Comparison of ENCODE assay signal across 29 cellular contexts in the genomic region with DNA sequence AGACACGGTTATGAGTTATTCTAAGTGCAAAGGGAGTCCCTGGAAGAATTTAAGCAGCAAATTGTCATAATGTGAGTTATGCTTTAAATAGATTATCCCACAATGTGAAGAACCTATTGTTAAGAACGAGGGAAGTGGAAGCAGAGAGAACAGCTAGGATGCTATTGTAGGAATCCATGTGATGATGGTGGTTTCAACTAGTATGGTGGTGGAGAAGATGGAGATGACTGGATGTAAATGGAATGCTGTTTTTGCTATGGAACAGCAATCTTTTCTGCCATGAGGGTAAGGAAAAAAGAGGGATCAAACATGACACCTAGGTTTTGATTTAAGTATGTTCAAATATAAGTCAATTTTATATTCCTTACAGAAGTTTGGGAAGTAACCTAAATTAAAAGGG.
DNase-seq lines count a peak whose midpoint lies in the region; ATAC-seq lines count a peak whose summit lies in the region.
"Had no signal": no experiment of that assay in that cellular context is flagged by ENCODE, and none has a peak within 500 bp of the region (broad histone marks: within the 10 kb centered on the region; RNA-seq: fewer than 3 reads in every experiment).

No MANE protein-coding gene starts in this region.

- no peaks in the 10 kb centered on the region for H3K4me1 ChIP-seq in trophoblast cell (ENCODE audit: control insufficient read depth in 1 of 2, insufficient read depth in 2 of 2, low read length in 2 of 2)
- H3K4me1 ChIP-seq: A549; BE2C; BLaER1; BLaER1 treated with 17β-estradiol and CSF1 and Interleukin-3, amounts not matched to agents 10 nM and 100 nM; Caco-2 had no signal

- H3K4me3 ChIP-seq in trophoblast cell (ENCODE audit: low read depth, low read length), result no peak overlapping the region
- H3K4me3 ChIP-seq: A549; BLaER1; BLaER1 treated with 17β-estradiol and CSF1 and Interleukin-3, amounts not matched to agents 10 nM and 100 nM had no signal

- DNase-seq in foreskin melanocyte, result peak; percentile 51
- peak; percentile 8 to 68 for DNase-seq in trophoblast cell
- no peak for DNase-seq in retina
- DNase-seq: 8988T; ACHN; AML-193; BE2C; C1 segment of cervical spinal cord; Caco-2; Calu3; CD4-positive, alpha-beta memory T cell; CD4-positive, alpha-beta T cell; CD4-positive, CD25-positive, alpha-beta regulatory T cell; CD8-positive, alpha-beta memory T cell; CD8-positive, alpha-beta T cell; COR-L47; DMS 273 treated with DMSO at 0.1 percent for 48 hours; DMS153; DMS53; DMS79; DMS79 treated with DMSO at 0.1 percent for 48 hours; DND-41; EL had no signal

- H4K91ac ChIP-seq in trophoblast cell (ENCODE audit: low read depth, low read length), result no peak overlapping the region

- no peak overlapping the region for H2BK12ac ChIP-seq in trophoblast cell (ENCODE audit: low read length)

- H4K12ac ChIP-seq in trophoblast cell (ENCODE audit: low read depth, low read length), result no peak overlapping the region

- H4K8ac ChIP-seq in trophoblast cell (ENCODE audit: low read depth, low read length), result no peak overlapping the region

- no peak overlapping the region for H2BK5ac ChIP-seq in trophoblast cell (ENCODE audit: low read depth, low read length, poor library complexity)

- H3K14ac ChIP-seq in trophoblast cell (ENCODE audit: low read length), result no peak overlapping the region

- H3K4ac ChIP-seq in trophoblast cell (ENCODE audit: low read depth, low read length), result no peak overlapping the region

- no peak overlapping the region for H3K23ac ChIP-seq in trophoblast cell (ENCODE audit: low read length)

- H3K36me3 ChIP-seq in trophoblast cell (ENCODE audit: control insufficient read depth in 1 of 2, insufficient read depth in 2 of 2, low read length in 2 of 2), result no peaks in the 10 kb centered on the region
- H3K36me3 ChIP-seq: BE2C; BLaER1; BLaER1 treated with 17β-estradiol and CSF1 and Interleukin-3, amounts not matched to agents 10 nM and 100 nM had no signal

- no peak overlapping the region for H2AFZ ChIP-seq in trophoblast cell (ENCODE audit: insufficient read depth, low read length, poor library complexity)

- no peak overlapping the region for H3K4me2 ChIP-seq in trophoblast cell (ENCODE audit: low read length)
- H3K4me2 ChIP-seq: A549; BLaER1; BLaER1 treated with 17β-estradiol and CSF1 and Interleukin-3, amounts not matched to agents 10 nM and 100 nM had no signal

- H3K27ac ChIP-seq in trophoblast cell (ENCODE audit: low read depth, low read length), result no peak overlapping the region
- H3K27ac ChIP-seq: 22Rv1; A549; BLaER1; BLaER1 treated with 17β-estradiol and CSF1 and Interleukin-3, amounts not matched to agents 10 nM and 100 nM; C4-2B had no signal

- no peak overlapping the region for H2AK5ac ChIP-seq in trophoblast cell (ENCODE audit: low read length)

- H3K79me2 ChIP-seq in trophoblast cell (ENCODE audit: control insufficient read depth, insufficient read depth, low read length, poor library complexity), result no peaks in the 10 kb centered on the region

- no peak overlapping the region for H3K9ac ChIP-seq in trophoblast cell (ENCODE audit: low read length)
- H3K9ac ChIP-seq: BLaER1; BLaER1 treated with 17β-estradiol and CSF1 and Interleukin-3, amounts not matched to agents 10 nM and 100 nM had no signal

- H2BK120ac ChIP-seq in trophoblast cell (ENCODE audit: insufficient read depth, low read length, poor library complexity), result no peak overlapping the region

- no peak for ATAC-seq in HG03521 (IDR thresholded peaks at IDR 0.05; ENCODE audit: unreplicated experiment)
- ATAC-seq: A549; CD8-positive, alpha-beta T cell had no signal

- no peaks in the 10 kb centered on the region for H3K79me1 ChIP-seq in trophoblast cell (ENCODE audit: low read length)

- WGBS in trophoblast cell (ENCODE audit: extremely low coverage, insufficient coverage, insufficient read length), result no CpG with 5 or more reads among the region's 2 CpGs

- H3K27me3 ChIP-seq in trophoblast cell (ENCODE audit: insufficient read depth, low read length), result no peaks in the 10 kb centered on the region
- H3K27me3 ChIP-seq: BE2C; BLaER1; BLaER1 treated with 17β-estradiol and CSF1 and Interleukin-3, amounts not matched to agents 10 nM and 100 nM had no signal

- no peak overlapping the region for H3K18ac ChIP-seq in trophoblast cell (ENCODE audit: low read length)

- H3K9me3 ChIP-seq in trophoblast cell (ENCODE audit: insufficient read depth, low read depth, low read length), result no peaks in the 10 kb centered on the region
- H3K9me3 ChIP-seq: A549; BE2C; BLaER1; BLaER1 treated with 17β-estradiol and CSF1 and Interleukin-3, amounts not matched to agents 10 nM and 100 nM; Caco-2 had no signal
